ENCODE assay signal across 8 cellular contexts in the genomic region with DNA sequence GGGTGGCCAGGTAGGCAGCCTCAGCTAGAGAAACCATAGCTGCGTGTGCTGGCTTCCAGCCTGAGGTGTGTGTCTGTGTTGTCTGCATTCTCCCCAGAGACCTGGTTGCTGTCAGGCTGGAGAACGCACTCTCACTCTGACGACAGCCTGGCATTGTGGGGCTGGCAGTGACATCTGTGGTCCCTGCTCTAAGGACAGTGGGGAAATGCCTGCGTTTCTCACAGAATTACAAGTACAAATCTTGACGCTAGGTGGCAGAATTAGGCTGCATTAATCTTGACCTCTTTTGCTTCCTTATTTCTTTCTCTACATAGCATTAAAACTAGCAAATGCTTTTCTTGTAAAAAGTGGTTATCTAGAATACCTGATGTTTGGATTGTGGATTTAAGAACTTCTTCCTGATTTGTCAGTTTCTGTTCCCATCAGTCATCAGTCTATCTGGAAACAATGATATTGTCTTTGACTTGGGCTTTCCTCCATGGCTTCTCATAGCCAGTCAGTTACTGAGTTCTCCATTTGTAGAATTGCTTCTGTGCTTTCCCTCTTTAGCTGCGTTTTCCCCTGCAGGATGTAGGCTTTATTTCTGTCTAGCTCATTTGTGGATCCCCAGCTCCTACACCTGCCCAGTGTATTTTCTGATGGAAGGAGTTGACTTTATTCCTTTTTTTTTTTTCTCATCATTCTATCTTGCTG.
DNase-seq lines count a peak whose midpoint lies in the region; ATAC-seq, FAIRE-seq and TF ChIP-seq lines count a peak whose summit lies in the region.
"Had no signal": no experiment of that assay in that cellular context is flagged by ENCODE, and none has a peak within 500 bp of the region (broad histone marks: within the 10 kb centered on the region; RNA-seq: fewer than 3 reads in every experiment).

No MANE protein-coding gene starts in this region.

- in situ Hi-C loops in G401 (cut with HindIII; ENCODE audit: low sequenced_read_pairs), result no loop called here

- no peaks in the 10 kb centered on the region for H4K20me1 ChIP-seq in OCI-LY3 (ENCODE audit: insufficient read depth, low read length)

- H3K27ac ChIP-seq in OCI-LY3 (ENCODE audit: low read length), result peak overlapping the region; percentile 28; the same call in 1 of the 2 replicates

- no peaks in the 10 kb centered on the region for H3K36me3 Mint-ChIP-seq in stimulated activated naive B cell treated with anti-CD40 and anti-IgM and Interleukin-4, amounts not matched to agents 10 μg/mL and 1 μg/mL and 100 μg/mL, for 72 hours
- H3K36me3 Mint-ChIP-seq: activated naive CD8-positive, alpha-beta T cell had no signal

- peak overlapping the region; percentile 38; the same call in 1 of the 2 replicates for H3K9ac ChIP-seq in OCI-LY3 (ENCODE audit: low read length)

- peak; percentile 79 for ATAC-seq in GM19455 (IDR thresholded peaks at IDR 0.05; ENCODE audit: unreplicated experiment)
- ATAC-seq in HG03469 (IDR thresholded peaks at IDR 0.05; ENCODE audit: unreplicated experiment), result peak; percentile 78
- peak; percentile 90 to 93 for ATAC-seq in stimulated activated naive B cell treated with anti-CD40 and anti-IgM and Interleukin-4, amounts not matched to agents 10 μg/mL and 1 μg/mL and 100 μg/mL, for 72 hours (replicated peaks)

- peaks cover 15 to 17% of the 10 kb centered on the region in 2 donors for H3K27me3 Mint-ChIP-seq in stimulated activated naive B cell treated with anti-CD40 and anti-IgM and Interleukin-4, amounts not matched to agents 10 μg/mL and 1 μg/mL and 100 μg/mL, for 72 hours

- peak; percentile 99 for FAIRE-seq in islet of Langerhans (lab: Jason Lieb, UNC)

- H3K4me1 ChIP-seq in OCI-LY3 (ENCODE audit: low read length), result peaks cover 33% of the 10 kb centered on the region

- no peaks in the 10 kb centered on the region for H3K9me3 Mint-ChIP-seq in stimulated activated naive B cell treated with anti-CD40 and anti-IgM and Interleukin-4, amounts not matched to agents 10 μg/mL and 1 μg/mL and 100 μg/mL, for 72 hours

- H3K4me2 ChIP-seq in OCI-LY3 (ENCODE audit: low read length), result peak overlapping the region; percentile 62

- H3K27ac Mint-ChIP-seq in stimulated activated naive B cell treated with anti-CD40 and anti-IgM and Interleukin-4, amounts not matched to agents 10 μg/mL and 1 μg/mL and 100 μg/mL, for 72 hours, result peak overlapping the region; percentile 63
- H3K27ac Mint-ChIP-seq: activated naive CD8-positive, alpha-beta T cell had no signal

- H3K4me1 Mint-ChIP-seq in stimulated activated naive B cell treated with anti-CD40 and anti-IgM and Interleukin-4, amounts not matched to agents 10 μg/mL and 1 μg/mL and 100 μg/mL, for 72 hours, result peaks cover 12 to 19% of the 10 kb centered on the region in 2 donors

- no peak overlapping the region for H3K4me3 Mint-ChIP-seq in stimulated activated naive B cell treated with anti-CD40 and anti-IgM and Interleukin-4, amounts not matched to agents 10 μg/mL and 1 μg/mL and 100 μg/mL, for 72 hours
- H3K4me3 Mint-ChIP-seq: activated naive CD8-positive, alpha-beta T cell had no signal

- no peaks in the 10 kb centered on the region for H3K27me3 ChIP-seq in OCI-LY3 (ENCODE audit: low read depth, low read length)

- no peaks in the 10 kb centered on the region for H3K79me2 ChIP-seq in OCI-LY3 (ENCODE audit: low read length)

- TF ChIP-seq CTCF in OCI-LY3 (IDR thresholded peaks at IDR 0.05; ENCODE audit: low read depth, low read length) (peak; percentile 61), cardiac fibroblast (IDR thresholded peaks at IDR 0.05; ENCODE audit: low read depth, low read length) (peak; percentile 52)

- no peaks in the 10 kb centered on the region for H3K9me3 ChIP-seq in OCI-LY3 (ENCODE audit: insufficient read depth, low read length)

- DNase-seq in G401 (ENCODE audit: low spot score), result peak; percentile 77
- DNase-seq in cardiac fibroblast (ENCODE audit: low read depth in 2 of 2), result peak; percentile 77 to 83
- peak; percentile 39 for DNase-seq in stimulated activated naive B cell treated with anti-CD40 and anti-IgM and Interleukin-4, amounts not matched to agents 10 μg/mL and 1 μg/mL and 100 μg/mL, for 72 hours

- peak overlapping the region; percentile 93 for H2AFZ ChIP-seq in OCI-LY3 (ENCODE audit: low read depth, low read length)

- H3K4me3 ChIP-seq in OCI-LY3 (ENCODE audit: low read length) (0 out of 2 replicates have a peak overlapping the region, but pooled peaks have one; percentile 12), cardiac fibroblast (replicated peaks in 1 of 2; ENCODE audit: low read depth in 2 of 2, low read length in 2 of 2) (no peak overlapping the region)

- H3K36me3 ChIP-seq in OCI-LY3 (replicated peaks; ENCODE audit: low read depth, low read length), result no peaks in the 10 kb centered on the region
